Comparison of ENCODE assay signal across 1 cellular context in the genomic region with DNA sequence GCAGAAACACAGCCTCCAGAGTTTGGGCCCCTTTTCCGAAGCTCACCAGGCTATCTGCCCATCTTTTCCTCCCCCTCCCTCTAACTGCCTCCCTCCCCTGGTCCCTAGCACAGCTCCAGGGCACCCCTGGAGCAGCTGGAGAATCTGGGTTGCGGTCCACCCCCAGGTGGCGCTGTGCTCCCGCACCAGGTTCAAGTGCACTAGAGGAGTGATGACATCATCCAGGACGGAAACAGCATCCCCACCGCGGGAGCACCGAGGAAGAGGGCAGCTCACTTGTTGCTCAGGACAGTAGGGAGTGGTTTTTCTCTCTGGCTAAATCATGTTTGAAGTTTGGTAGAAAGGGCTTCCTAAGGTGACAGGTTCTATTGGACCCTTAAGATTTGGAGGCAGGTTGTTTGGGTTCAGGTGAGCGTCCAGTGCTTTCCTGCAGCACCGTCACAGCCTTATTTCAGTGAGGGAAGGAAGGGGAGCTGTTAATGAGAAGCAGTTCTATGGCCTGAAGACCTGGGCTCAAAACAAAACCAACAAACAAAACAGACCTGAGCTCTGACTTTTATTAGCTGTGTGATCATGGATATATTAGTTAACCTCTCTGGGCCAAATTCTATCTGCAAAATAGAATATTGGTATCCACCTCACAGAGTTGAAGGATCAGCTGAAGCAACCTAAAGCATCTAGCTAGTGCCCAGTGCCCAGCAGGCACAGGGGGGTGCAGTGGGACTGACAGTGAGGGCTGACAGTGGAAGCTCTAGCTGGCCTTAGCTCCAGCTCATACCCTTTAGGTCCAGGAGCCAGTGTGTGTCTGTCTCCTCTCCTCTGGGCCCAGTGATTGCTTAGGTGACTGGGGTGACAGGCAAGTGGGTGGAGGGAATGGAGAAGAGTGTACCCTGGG.
TF ChIP-seq lines count a peak whose summit lies in the region.

No MANE protein-coding gene starts in this region.

TF ChIP-seq in GM12878, 131 proteins besides CTCF, POLR2A, EP300 and RAD21 (continues in another document):
- TF ChIP-seq, protein P1, sequence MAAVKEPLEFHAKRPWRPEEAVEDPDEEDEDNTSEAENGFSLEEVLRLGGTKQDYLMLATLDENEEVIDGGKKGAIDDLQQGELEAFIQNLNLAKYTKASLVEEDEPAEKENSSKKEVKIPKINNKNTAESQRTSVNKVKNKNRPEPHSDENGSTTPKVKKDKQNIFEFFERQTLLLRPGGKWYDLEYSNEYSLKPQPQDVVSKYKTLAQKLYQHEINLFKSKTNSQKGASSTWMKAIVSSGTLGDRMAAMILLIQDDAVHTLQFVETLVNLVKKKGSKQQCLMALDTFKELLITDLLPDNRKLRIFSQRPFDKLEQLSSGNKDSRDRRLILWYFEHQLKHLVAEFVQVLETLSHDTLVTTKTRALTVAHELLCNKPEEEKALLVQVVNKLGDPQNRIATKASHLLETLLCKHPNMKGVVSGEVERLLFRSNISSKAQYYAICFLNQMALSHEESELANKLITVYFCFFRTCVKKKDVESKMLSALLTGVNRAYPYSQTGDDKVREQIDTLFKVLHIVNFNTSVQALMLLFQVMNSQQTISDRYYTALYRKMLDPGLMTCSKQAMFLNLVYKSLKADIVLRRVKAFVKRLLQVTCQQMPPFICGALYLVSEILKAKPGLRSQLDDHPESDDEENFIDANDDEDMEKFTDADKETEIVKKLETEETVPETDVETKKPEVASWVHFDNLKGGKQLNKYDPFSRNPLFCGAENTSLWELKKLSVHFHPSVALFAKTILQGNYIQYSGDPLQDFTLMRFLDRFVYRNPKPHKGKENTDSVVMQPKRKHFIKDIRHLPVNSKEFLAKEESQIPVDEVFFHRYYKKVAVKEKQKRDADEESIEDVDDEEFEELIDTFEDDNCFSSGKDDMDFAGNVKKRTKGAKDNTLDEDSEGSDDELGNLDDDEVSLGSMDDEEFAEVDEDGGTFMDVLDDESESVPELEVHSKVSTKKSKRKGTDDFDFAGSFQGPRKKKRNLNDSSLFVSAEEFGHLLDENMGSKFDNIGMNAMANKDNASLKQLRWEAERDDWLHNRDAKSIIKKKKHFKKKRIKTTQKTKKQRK (IDR thresholded peaks at IDR 0.05; ENCODE audit: low read depth, low read length) = no peak
- TF ChIP-seq, protein P2, sequence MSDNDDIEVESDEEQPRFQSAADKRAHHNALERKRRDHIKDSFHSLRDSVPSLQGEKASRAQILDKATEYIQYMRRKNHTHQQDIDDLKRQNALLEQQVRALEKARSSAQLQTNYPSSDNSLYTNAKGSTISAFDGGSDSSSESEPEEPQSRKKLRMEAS (IDR thresholded peaks at IDR 0.05; ENCODE audit: low read depth, low read length) = no peak
- TF ChIP-seq CREM (IDR thresholded peaks at IDR 0.05; ENCODE audit: low read depth) = peak; percentile 67; the same call in 1 of the 2 replicates
- TF ChIP-seq EED (IDR thresholded peaks at IDR 0.05; ENCODE audit: low read depth) = peak; percentile 49; the same call in 1 of the 2 replicates
- TF ChIP-seq ETV6 (conservative IDR thresholded peaks at IDR 0.05 in 1 of 2, IDR thresholded peaks at IDR 0.05 in 1 of 2; ENCODE audit: borderline replicate concordance in 1 of 2, low read depth in 1 of 2) = peak in 1 of 2 experiments; percentile 23; a peak in 1 of 4 replicates
- TF ChIP-seq IKZF1 (conservative IDR thresholded peaks at IDR 0.05) = peak; percentile 67
- peak; percentile 47; the same call in 1 of the 2 replicates for TF ChIP-seq GATAD2B (conservative IDR thresholded peaks at IDR 0.05; ENCODE audit: low read depth)
- TF ChIP-seq, protein P3, sequence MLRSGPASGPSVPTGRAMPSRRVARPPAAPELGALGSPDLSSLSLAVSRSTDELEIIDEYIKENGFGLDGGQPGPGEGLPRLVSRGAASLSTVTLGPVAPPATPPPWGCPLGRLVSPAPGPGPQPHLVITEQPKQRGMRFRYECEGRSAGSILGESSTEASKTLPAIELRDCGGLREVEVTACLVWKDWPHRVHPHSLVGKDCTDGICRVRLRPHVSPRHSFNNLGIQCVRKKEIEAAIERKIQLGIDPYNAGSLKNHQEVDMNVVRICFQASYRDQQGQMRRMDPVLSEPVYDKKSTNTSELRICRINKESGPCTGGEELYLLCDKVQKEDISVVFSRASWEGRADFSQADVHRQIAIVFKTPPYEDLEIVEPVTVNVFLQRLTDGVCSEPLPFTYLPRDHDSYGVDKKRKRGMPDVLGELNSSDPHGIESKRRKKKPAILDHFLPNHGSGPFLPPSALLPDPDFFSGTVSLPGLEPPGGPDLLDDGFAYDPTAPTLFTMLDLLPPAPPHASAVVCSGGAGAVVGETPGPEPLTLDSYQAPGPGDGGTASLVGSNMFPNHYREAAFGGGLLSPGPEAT (IDR thresholded peaks at IDR 0.05; ENCODE audit: low read depth) = no peak
- peak; percentile 80; the same call in 1 of the 2 replicates for TF ChIP-seq CREB1 (IDR thresholded peaks at IDR 0.05; ENCODE audit: low read depth)
- TF ChIP-seq NRF1 (conservative IDR thresholded peaks at IDR 0.05; ENCODE audit: low read depth, low read length) = no peak
- peak; percentile 96 for TF ChIP-seq NFXL1 (IDR thresholded peaks at IDR 0.05; ENCODE audit: borderline replicate concordance)
- 0 out of 2 replicates have a peak, but pooled peaks have one; percentile 61 for TF ChIP-seq TCF12 (IDR thresholded peaks at IDR 0.05; ENCODE audit: low read depth, low read length)
- no peak for TF ChIP-seq BMI1 (IDR thresholded peaks at IDR 0.05; ENCODE audit: borderline replicate concordance)
- no peak for TF ChIP-seq KLF5 (IDR thresholded peaks at IDR 0.05; ENCODE audit: partially characterized antibody)
- peak; percentile 56; the same call in 1 of the 2 replicates for TF ChIP-seq JUNB (IDR thresholded peaks at IDR 0.05)
- TF ChIP-seq, protein P4, sequence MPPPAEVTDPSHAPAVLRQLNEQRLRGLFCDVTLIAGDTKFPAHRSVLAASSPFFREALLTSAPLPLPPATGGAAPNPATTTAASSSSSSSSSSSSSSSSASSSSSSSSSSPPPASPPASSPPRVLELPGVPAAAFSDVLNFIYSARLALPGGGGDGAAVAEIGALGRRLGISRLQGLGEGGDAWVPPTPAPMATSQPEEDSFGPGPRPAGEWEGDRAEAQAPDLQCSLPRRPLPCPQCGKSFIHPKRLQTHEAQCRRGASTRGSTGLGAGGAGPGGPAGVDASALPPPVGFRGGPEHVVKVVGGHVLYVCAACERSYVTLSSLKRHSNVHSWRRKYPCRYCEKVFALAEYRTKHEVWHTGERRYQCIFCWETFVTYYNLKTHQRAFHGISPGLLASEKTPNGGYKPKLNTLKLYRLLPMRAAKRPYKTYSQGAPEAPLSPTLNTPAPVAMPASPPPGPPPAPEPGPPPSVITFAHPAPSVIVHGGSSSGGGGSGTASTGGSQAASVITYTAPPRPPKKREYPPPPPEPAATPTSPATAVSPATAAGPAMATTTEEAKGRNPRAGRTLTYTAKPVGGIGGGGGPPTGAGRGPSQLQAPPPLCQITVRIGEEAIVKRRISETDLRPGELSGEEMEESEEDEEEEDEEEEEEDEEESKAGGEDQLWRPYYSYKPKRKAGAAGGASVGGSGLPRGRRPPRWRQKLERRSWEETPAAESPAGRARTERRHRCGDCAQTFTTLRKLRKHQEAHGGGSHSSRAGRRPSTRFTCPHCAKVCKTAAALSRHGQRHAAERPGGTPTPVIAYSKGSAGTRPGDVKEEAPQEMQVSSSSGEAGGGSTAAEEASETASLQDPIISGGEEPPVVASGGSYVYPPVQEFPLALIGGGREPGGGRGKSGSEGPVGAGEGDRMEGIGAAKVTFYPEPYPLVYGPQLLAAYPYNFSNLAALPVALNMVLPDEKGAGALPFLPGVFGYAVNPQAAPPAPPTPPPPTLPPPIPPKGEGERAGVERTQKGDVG (CRISPR knock-in tag; IDR thresholded peaks at IDR 0.05) = no peak
- TF ChIP-seq NR2C2 (IDR thresholded peaks at IDR 0.05; ENCODE audit: borderline replicate concordance, control insufficient read depth, insufficient read length, low read depth) = no peak
- TF ChIP-seq, protein P5, sequence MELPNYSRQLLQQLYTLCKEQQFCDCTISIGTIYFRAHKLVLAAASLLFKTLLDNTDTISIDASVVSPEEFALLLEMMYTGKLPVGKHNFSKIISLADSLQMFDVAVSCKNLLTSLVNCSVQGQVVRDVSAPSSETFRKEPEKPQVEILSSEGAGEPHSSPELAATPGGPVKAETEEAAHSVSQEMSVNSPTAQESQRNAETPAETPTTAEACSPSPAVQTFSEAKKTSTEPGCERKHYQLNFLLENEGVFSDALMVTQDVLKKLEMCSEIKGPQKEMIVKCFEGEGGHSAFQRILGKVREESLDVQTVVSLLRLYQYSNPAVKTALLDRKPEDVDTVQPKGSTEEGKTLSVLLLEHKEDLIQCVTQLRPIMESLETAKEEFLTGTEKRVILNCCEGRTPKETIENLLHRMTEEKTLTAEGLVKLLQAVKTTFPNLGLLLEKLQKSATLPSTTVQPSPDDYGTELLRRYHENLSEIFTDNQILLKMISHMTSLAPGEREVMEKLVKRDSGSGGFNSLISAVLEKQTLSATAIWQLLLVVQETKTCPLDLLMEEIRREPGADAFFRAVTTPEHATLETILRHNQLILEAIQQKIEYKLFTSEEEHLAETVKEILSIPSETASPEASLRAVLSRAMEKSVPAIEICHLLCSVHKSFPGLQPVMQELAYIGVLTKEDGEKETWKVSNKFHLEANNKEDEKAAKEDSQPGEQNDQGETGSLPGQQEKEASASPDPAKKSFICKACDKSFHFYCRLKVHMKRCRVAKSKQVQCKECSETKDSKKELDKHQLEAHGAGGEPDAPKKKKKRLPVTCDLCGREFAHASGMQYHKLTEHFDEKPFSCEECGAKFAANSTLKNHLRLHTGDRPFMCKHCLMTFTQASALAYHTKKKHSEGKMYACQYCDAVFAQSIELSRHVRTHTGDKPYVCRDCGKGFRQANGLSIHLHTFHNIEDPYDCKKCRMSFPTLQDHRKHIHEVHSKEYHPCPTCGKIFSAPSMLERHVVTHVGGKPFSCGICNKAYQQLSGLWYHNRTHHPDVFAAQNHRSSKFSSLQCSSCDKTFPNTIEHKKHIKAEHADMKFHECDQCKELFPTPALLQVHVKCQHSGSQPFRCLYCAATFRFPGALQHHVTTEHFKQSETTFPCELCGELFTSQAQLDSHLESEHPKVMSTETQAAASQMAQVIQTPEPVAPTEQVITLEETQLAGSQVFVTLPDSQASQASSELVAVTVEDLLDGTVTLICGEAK (IDR thresholded peaks at IDR 0.05; ENCODE audit: borderline replicate concordance) = no peak
- TF ChIP-seq NR2C1 (IDR thresholded peaks at IDR 0.05) = no peak
- TF ChIP-seq JUND (IDR thresholded peaks at IDR 0.05; ENCODE audit: low read depth, low read length) = peak; percentile 73; the same call in 1 of the 2 replicates
- peak; percentile 74 for TF ChIP-seq YY1 (IDR thresholded peaks at IDR 0.05; ENCODE audit: low read depth, low read length)
- no peak for TF ChIP-seq CHD2 (IDR thresholded peaks at IDR 0.05; ENCODE audit: borderline replicate concordance, low read depth, low read length)
- peak; percentile 99 for TF ChIP-seq ATF7 (IDR thresholded peaks at IDR 0.05; ENCODE audit: low read depth)
- no peak for TF ChIP-seq SREBF2 (IDR thresholded peaks at IDR 0.05; ENCODE audit: low read length)
- TF ChIP-seq, protein P6, sequence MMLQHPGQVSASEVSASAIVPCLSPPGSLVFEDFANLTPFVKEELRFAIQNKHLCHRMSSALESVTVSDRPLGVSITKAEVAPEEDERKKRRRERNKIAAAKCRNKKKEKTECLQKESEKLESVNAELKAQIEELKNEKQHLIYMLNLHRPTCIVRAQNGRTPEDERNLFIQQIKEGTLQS (IDR thresholded peaks at IDR 0.05; ENCODE audit: borderline replicate concordance, extremely low read depth, low read depth, low read length) = 0 out of 2 replicates have a peak, but pooled peaks have one; percentile 3
- no peak for TF ChIP-seq CBX3 (IDR thresholded peaks at IDR 0.05; ENCODE audit: borderline replicate concordance, low read depth)
- TF ChIP-seq EGR1 (IDR thresholded peaks at IDR 0.05; ENCODE audit: borderline replicate concordance in 1 of 2, low read depth in 2 of 2, low read length in 2 of 2) = no peak
- TF ChIP-seq RB1 (IDR thresholded peaks at IDR 0.05; ENCODE audit: borderline replicate concordance) = peak; percentile 60; the same call in 1 of the 2 replicates
- TF ChIP-seq IKZF2 (IDR thresholded peaks at IDR 0.05) = peak; percentile 43 to 51; a peak in 2 of 4 replicates
- TF ChIP-seq, protein P7, sequence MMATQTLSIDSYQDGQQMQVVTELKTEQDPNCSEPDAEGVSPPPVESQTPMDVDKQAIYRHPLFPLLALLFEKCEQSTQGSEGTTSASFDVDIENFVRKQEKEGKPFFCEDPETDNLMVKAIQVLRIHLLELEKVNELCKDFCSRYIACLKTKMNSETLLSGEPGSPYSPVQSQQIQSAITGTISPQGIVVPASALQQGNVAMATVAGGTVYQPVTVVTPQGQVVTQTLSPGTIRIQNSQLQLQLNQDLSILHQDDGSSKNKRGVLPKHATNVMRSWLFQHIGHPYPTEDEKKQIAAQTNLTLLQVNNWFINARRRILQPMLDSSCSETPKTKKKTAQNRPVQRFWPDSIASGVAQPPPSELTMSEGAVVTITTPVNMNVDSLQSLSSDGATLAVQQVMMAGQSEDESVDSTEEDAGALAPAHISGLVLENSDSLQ (IDR thresholded peaks at IDR 0.05) = no peak
- peak; percentile 40; the same call in 1 of the 3 replicates for TF ChIP-seq POU2F2 (IDR thresholded peaks at IDR 0.05; ENCODE audit: borderline replicate concordance, low read depth, low read length)
- peak; percentile 96 for TF ChIP-seq SMC3 (IDR thresholded peaks at IDR 0.05; ENCODE audit: borderline replicate concordance, low read length)
- TF ChIP-seq, protein P8, sequence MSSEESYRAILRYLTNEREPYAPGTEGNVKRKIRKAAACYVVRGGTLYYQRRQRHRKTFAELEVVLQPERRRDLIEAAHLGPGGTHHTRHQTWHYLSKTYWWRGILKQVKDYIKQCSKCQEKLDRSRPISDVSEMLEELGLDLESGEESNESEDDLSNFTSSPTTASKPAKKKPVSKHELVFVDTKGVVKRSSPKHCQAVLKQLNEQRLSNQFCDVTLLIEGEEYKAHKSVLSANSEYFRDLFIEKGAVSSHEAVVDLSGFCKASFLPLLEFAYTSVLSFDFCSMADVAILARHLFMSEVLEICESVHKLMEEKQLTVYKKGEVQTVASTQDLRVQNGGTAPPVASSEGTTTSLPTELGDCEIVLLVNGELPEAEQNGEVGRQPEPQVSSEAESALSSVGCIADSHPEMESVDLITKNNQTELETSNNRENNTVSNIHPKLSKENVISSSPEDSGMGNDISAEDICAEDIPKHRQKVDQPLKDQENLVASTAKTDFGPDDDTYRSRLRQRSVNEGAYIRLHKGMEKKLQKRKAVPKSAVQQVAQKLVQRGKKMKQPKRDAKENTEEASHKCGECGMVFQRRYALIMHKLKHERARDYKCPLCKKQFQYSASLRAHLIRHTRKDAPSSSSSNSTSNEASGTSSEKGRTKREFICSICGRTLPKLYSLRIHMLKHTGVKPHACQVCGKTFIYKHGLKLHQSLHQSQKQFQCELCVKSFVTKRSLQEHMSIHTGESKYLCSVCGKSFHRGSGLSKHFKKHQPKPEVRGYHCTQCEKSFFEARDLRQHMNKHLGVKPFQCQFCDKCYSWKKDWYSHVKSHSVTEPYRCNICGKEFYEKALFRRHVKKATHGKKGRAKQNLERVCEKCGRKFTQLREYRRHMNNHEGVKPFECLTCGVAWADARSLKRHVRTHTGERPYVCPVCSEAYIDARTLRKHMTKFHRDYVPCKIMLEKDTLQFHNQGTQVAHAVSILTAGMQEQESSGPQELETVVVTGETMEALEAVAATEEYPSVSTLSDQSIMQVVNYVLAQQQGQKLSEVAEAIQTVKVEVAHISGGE (CRISPR knock-in tag; IDR thresholded peaks at IDR 0.05) = no peak
- TF ChIP-seq IRF4 (IDR thresholded peaks at IDR 0.05; ENCODE audit: low read depth, low read length) = peak; percentile 61; the same call in 1 of the 2 replicates
- peak; percentile 93 for TF ChIP-seq CBFB (IDR thresholded peaks at IDR 0.05; ENCODE audit: low read depth)
- peak; percentile 94 for TF ChIP-seq RUNX3 (IDR thresholded peaks at IDR 0.05; ENCODE audit: low read length)
- no peak for TF ChIP-seq SPI1 (IDR thresholded peaks at IDR 0.05; ENCODE audit: borderline replicate concordance, insufficient read depth, low read depth, low read length)
- TF ChIP-seq FOS (IDR thresholded peaks at IDR 0.05; ENCODE audit: borderline replicate concordance, extremely low read depth, insufficient read length) = no peak
- no peak for TF ChIP-seq ZNF274 (IDR thresholded peaks at IDR 0.05; ENCODE audit: insufficient read depth, insufficient read length)
